ENCODE assay signal across 11 cellular contexts in the genomic region with DNA sequence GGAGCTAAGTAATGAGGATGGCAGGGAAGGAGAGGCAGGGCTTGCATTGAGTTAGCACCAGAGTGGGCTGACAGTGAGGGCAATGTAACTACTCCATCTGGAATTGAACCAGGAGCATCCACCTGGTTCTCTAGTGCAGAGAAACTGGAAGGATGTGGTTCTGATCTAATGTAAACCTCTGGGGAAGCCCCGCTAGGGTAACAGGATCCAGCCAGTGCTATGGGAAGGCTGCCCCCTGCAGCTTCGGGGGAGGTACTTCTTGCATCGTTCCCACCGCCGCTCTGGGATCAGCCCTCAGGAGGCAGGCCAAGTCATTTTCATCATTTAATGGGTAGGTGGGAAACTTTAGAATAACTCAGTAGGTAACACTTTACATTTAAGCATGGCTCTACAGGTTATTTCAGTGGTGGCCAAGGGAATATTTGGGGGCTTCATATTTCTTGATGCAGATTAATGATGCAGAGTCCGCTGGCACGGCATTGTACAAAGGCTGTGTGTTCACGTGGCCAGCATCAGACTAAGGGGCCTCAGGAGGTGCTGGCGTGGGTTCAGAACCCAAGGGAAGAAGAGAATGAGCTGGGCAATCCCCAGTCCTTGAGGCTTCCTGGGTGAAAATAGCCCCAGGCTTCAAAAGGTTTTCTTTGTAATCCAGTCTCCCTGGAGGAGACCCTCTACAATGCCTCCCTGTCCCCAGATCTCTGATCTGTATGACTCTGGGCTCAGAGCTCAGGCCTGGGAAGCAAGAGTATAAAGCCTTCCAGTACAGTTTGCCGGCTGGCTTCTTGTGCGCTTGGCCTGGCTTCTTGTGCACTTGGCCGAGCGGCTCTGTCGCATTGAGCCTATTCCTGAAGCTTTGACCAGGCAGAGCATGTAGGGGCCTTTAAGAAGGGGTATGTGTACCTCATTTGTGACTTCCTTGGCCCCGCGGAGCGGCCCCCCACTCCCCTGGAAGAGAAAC. TPM values are rescaled to one million over a fixed set of nuclear protein-coding genes. Genes with fewer than 3 reads are reported as not detected.
DNase-seq lines count a peak whose midpoint lies in the region; ATAC-seq and TF ChIP-seq lines count a peak whose summit lies in the region.
"Had no signal": no experiment of that assay in that cellular context is flagged by ENCODE, and none has a peak within 500 bp of the region (broad histone marks: within the 10 kb centered on the region; RNA-seq: fewer than 3 reads in every experiment).

No MANE protein-coding gene starts in this region.

- POLR2A ChIA-PET in CD4-positive, alpha-beta memory T cell (lab: Charles Lee; ENCODE audit: partially characterized antibody): no interaction called here

- H3K9ac ChIP-seq in Karpas-422 (ENCODE audit: low read length): no peak overlapping the region

- peak; percentile 15 for TF ChIP-seq CTCF in fibroblast of pulmonary artery (IDR thresholded peaks at IDR 0.05; ENCODE audit: low read length, missing control alignments)
- TF ChIP-seq CTCF in type B pancreatic cell (conservative IDR thresholded peaks at IDR 0.05): peak; percentile 67

- H3K4me3 ChIP-seq in Karpas-422 (ENCODE audit: low read length): no peak overlapping the region
- H3K4me3 ChIP-seq in fibroblast of pulmonary artery (replicated peaks; ENCODE audit: low read depth, low read length): no peak overlapping the region
- no peak overlapping the region for H3K4me3 ChIP-seq in CD4-positive, alpha-beta memory T cell (ENCODE audit: low read length in 2 of 2)

- H3K27me3 ChIP-seq in Karpas-422 (ENCODE audit: low read length): no peaks in the 10 kb centered on the region
- no peaks in the 10 kb centered on the region for H3K27me3 ChIP-seq in CD4-positive, alpha-beta memory T cell (ENCODE audit: insufficient read depth, low read length)

- no peaks in the 10 kb centered on the region for H3K9me2 ChIP-seq in Karpas-422 (replicated peaks; ENCODE audit: insufficient read depth, low read length)

- intact Hi-C loops in CD4-positive, alpha-beta memory T cell (cut with micrococcal nuclease): no loop called here

- no peaks in the 10 kb centered on the region for H4K20me1 ChIP-seq in Karpas-422 (ENCODE audit: insufficient read depth, low read depth, low read length)

- ATAC-seq in activated naive CD8-positive, alpha-beta T cell treated with anti-CD3 and anti-CD28 coated beads, Interleukin-2, amount 50 U/mL, for 24 hours: no peak
- no peak for ATAC-seq in HG03025 (IDR thresholded peaks at IDR 0.05; ENCODE audit: low FRiP score, unreplicated experiment)
- ATAC-seq: effector memory CD8-positive, alpha-beta T cell had no signal

- H3K79me2 ChIP-seq in Karpas-422 (ENCODE audit: low read length): no peaks in the 10 kb centered on the region

- H3K4me3 Mint-ChIP-seq in activated naive CD8-positive, alpha-beta T cell treated with anti-CD3 and anti-CD28 coated beads, Interleukin-2, amount 50 U/mL, for 24 hours: no peak overlapping the region
- no peak overlapping the region for H3K4me3 Mint-ChIP-seq in activated naive CD8-positive, alpha-beta T cell treated with anti-CD3 and anti-CD28 coated beads for 36 hours
- no peak overlapping the region for H3K4me3 Mint-ChIP-seq in type B pancreatic cell
- H3K4me3 Mint-ChIP-seq in CD4-positive, alpha-beta memory T cell: no peak overlapping the region
- H3K4me3 Mint-ChIP-seq: CD8-positive, alpha-beta memory T cell; effector memory CD8-positive, alpha-beta T cell had no signal

- no peak overlapping the region for H3K27ac Mint-ChIP-seq in activated naive CD8-positive, alpha-beta T cell treated with anti-CD3 and anti-CD28 coated beads, Interleukin-2, amount 50 U/mL, for 24 hours
- H3K27ac Mint-ChIP-seq in activated naive CD8-positive, alpha-beta T cell treated with anti-CD3 and anti-CD28 coated beads for 36 hours: no peak overlapping the region
- no peak overlapping the region for H3K27ac Mint-ChIP-seq in type B pancreatic cell
- no peak overlapping the region for H3K27ac Mint-ChIP-seq in CD4-positive, alpha-beta memory T cell
- H3K27ac Mint-ChIP-seq: CD8-positive, alpha-beta memory T cell; effector memory CD8-positive, alpha-beta T cell had no signal

- H3K36me3 ChIP-seq in Karpas-422 (ENCODE audit: insufficient read depth, low read length): no peaks in the 10 kb centered on the region
- H3K36me3 ChIP-seq in CD4-positive, alpha-beta memory T cell (ENCODE audit: insufficient read depth, low read length): no peaks in the 10 kb centered on the region

- peaks cover 16% of the 10 kb centered on the region for H3K9me3 Mint-ChIP-seq in activated naive CD8-positive, alpha-beta T cell treated with anti-CD3 and anti-CD28 coated beads, Interleukin-2, amount 50 U/mL, for 24 hours
- H3K9me3 Mint-ChIP-seq in activated naive CD8-positive, alpha-beta T cell treated with anti-CD3 and anti-CD28 coated beads for 36 hours: peaks cover 11% of the 10 kb centered on the region
- no peaks in the 10 kb centered on the region for H3K9me3 Mint-ChIP-seq in type B pancreatic cell
- peaks cover 0 to 10% (median 4%) of the 10 kb centered on the region in 8 donors for H3K9me3 Mint-ChIP-seq in CD4-positive, alpha-beta memory T cell

- no peak overlapping the region for H3K4me2 ChIP-seq in Karpas-422 (ENCODE audit: low read depth, low read length, poor library complexity, severe bottlenecking)

- peaks cover 14% of the 10 kb centered on the region for H3K27me3 Mint-ChIP-seq in activated naive CD8-positive, alpha-beta T cell treated with anti-CD3 and anti-CD28 coated beads, Interleukin-2, amount 50 U/mL, for 24 hours
- H3K27me3 Mint-ChIP-seq in activated naive CD8-positive, alpha-beta T cell treated with anti-CD3 and anti-CD28 coated beads for 36 hours: peaks cover 33% of the 10 kb centered on the region
- H3K27me3 Mint-ChIP-seq in type B pancreatic cell: peaks cover 4% of the 10 kb centered on the region
- peaks cover 6 to 9% of the 10 kb centered on the region in 2 donors for H3K27me3 Mint-ChIP-seq in CD4-positive, alpha-beta memory T cell

- no peaks in the 10 kb centered on the region for H3K9me3 ChIP-seq in Karpas-422 (ENCODE audit: low read length)
- H3K9me3 ChIP-seq in CD4-positive, alpha-beta memory T cell (ENCODE audit: control insufficient read depth in 1 of 2, low read length in 2 of 2): no peaks in the 10 kb centered on the region

- CTCF ChIA-PET in CD4-positive, alpha-beta memory T cell (lab: Charles Lee; ENCODE audit: partially characterized antibody): no interaction called here

- H3K4me1 ChIP-seq in Karpas-422 (ENCODE audit: low read length): no peaks in the 10 kb centered on the region
- H3K4me1 ChIP-seq in CD4-positive, alpha-beta memory T cell (ENCODE audit: insufficient read depth, low read length): no peaks in the 10 kb centered on the region

- DNase-seq in activated naive CD8-positive, alpha-beta T cell treated with anti-CD3 and anti-CD28 coated beads, Interleukin-2, amount 50 U/mL, for 24 hours: peak; percentile 2
- DNase-seq in activated naive CD8-positive, alpha-beta T cell treated with anti-CD3 and anti-CD28 coated beads for 36 hours: no peak
- DNase-seq in Karpas-422: peak; percentile 66
- peak; percentile 1 for DNase-seq in fibroblast of pulmonary artery (ENCODE audit: low read depth)
- no peak for DNase-seq in type B pancreatic cell (ENCODE audit: extremely low spot score, unreplicated experiment)
- no peak for DNase-seq in CD4-positive, alpha-beta memory T cell
- DNase-seq in NCI-H1417 treated with DMSO at 0.1 percent for 48 hours (lab: John Stamatoyannopoulos, UW): no peak
- DNase-seq: activated naive CD4-positive, alpha-beta T cell treated with Interleukin-2 at 50 U/mL for 16 hours; CD8-positive, alpha-beta memory T cell; effector memory CD8-positive, alpha-beta T cell had no signal

- no peak overlapping the region for H2AFZ ChIP-seq in Karpas-422 (ENCODE audit: low read length)

- H3K27ac ChIP-seq in Karpas-422 (ENCODE audit: low read length): no peak overlapping the region
- no peak overlapping the region for H3K27ac ChIP-seq in CD4-positive, alpha-beta memory T cell (ENCODE audit: low read depth, low read length)

- H3K4me1 Mint-ChIP-seq in activated naive CD8-positive, alpha-beta T cell treated with anti-CD3 and anti-CD28 coated beads, Interleukin-2, amount 50 U/mL, for 24 hours: no peaks in the 10 kb centered on the region
- H3K4me1 Mint-ChIP-seq in activated naive CD8-positive, alpha-beta T cell treated with anti-CD3 and anti-CD28 coated beads for 36 hours: no peaks in the 10 kb centered on the region
- H3K4me1 Mint-ChIP-seq in type B pancreatic cell (ENCODE audit: unreplicated experiment): no peaks in the 10 kb centered on the region
- no peaks in the 10 kb centered on the region for H3K4me1 Mint-ChIP-seq in CD4-positive, alpha-beta memory T cell
- H3K4me1 Mint-ChIP-seq: CD8-positive, alpha-beta memory T cell had no signal

- H3K36me3 Mint-ChIP-seq in activated naive CD8-positive, alpha-beta T cell treated with anti-CD3 and anti-CD28 coated beads, Interleukin-2, amount 50 U/mL, for 24 hours (ENCODE audit: low read depth): no peaks in the 10 kb centered on the region
- H3K36me3 Mint-ChIP-seq in activated naive CD8-positive, alpha-beta T cell treated with anti-CD3 and anti-CD28 coated beads for 36 hours: no peaks in the 10 kb centered on the region
- H3K36me3 Mint-ChIP-seq in type B pancreatic cell: no peaks in the 10 kb centered on the region
- H3K36me3 Mint-ChIP-seq in CD4-positive, alpha-beta memory T cell: no peaks in the 10 kb centered on the region
- H3K36me3 Mint-ChIP-seq: CD8-positive, alpha-beta memory T cell had no signal

RNA-seq across cellular contexts. Expression of a gene that starts 26.4 kb away (rescaled TPM):
- total RNA-seq in activated naive CD8-positive, alpha-beta T cell treated with anti-CD3 and anti-CD28 coated beads for 36 hours: 1 to 10 TPM in 1 of 2 experiments, under 1 TPM in 1; 0.74 to 1.5 TPM
- 0.11 TPM in 1 of 2 replicates, not detected in the other for total RNA-seq in Karpas-422 (2014; rRNA removed; shearing (Covaris generic); ENCODE audit: low replicate concordance)
- 21.9 and 33.7 TPM in 2 replicates for total RNA-seq in type B pancreatic cell (ENCODE audit: low replicate concordance)
- total RNA-seq in CD4-positive, alpha-beta memory T cell: under 1 TPM in 1 of 2 experiments, not detected in 1; 0.47 TPM
- polyA plus RNA-seq in CD4-positive, alpha-beta memory T cell: under 1 TPM in 1 of 2 donors, not detected in 1; 0.08 TPM

Comparison
In these comparisons a context has a peak if more than half of its experiments do, and no peak if none do; other contexts are left out.
1. DNase-seq: peak in activated naive CD8-positive, alpha-beta T cell treated with anti-CD3 and anti-CD28 coated beads, Interleukin-2, amount 50 U/mL, for 24 hours (single experiment), Karpas-422 (single experiment) and fibroblast of pulmonary artery (single experiment); none in activated naive CD8-positive, alpha-beta T cell treated with anti-CD3 and anti-CD28 coated beads for 36 hours (single experiment), type B pancreatic cell (single experiment), CD4-positive, alpha-beta memory T cell (0 of 5) and NCI-H1417 treated with DMSO at 0.1 percent for 48 hours (single experiment).